14 cellular contexts compared by ENCODE assay signal in the genomic region with DNA sequence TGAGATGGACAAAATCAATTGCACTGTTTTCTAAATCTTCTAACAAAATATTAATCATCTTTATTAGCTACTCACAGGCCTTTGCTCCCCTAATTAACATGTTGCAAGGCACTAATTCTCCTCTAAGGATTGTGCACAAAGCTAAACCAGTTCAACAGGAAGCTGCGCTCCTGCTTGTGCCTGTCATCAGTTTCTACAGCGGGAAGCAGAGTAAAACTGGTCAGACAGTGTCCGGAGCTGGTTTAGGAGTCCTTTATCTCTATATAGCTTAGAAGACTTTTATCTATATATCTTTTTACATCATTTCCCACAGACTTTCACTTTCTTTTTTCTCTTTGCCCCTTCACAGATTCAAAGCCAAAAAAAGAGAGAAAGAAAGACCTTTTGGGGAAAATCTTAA.
DNase-seq lines count a peak whose midpoint lies in the region; ATAC-seq, FAIRE-seq and TF ChIP-seq lines count a peak whose summit lies in the region.
"Had no signal": no experiment of that assay in that cellular context is flagged by ENCODE, and none has a peak within 500 bp of the region (broad histone marks: within the 10 kb centered on the region; RNA-seq: fewer than 3 reads in every experiment).

No MANE protein-coding gene starts in this region.

- no peaks in the 10 kb centered on the region for H3K27me3 Mint-ChIP-seq in nephron (ENCODE audit: low read depth)
- H3K27me3 Mint-ChIP-seq in naive thymus-derived CD8-positive, alpha-beta T cell, result no peaks in the 10 kb centered on the region

- peaks cover 27% of the 10 kb centered on the region for H3K36me3 Mint-ChIP-seq in nephron (ENCODE audit: low read depth)
- peaks cover 0 to 2% (median 0%) of the 10 kb centered on the region in 3 donors for H3K36me3 Mint-ChIP-seq in naive thymus-derived CD8-positive, alpha-beta T cell

- H3K27me3 ChIP-seq in K562 (ENCODE audit: control insufficient read depth in 2 of 2, insufficient read depth in 2 of 2, low read length in 2 of 2), result no peaks in the 10 kb centered on the region

- H3K27ac ChIP-seq in K562 (ENCODE audit: extremely low read depth, low read depth, low read length), result no peak overlapping the region

- POLR2A ChIA-PET in K562 (lab: Yijun Ruan, JAX), result interaction anchor here (0.6 to 1.5 kb wide), 5 partner anchors 8 to 686 kb away, joined by 3 to 5 read pairs (median 3); a partner anchor contains a TSS
- POLR2A ChIA-PET in naive thymus-derived CD8-positive, alpha-beta T cell (lab: Charles Lee), result no interaction called here

- H3K9me1 ChIP-seq in K562 (ENCODE audit: control insufficient read depth, insufficient read depth, low read length), result no peaks in the 10 kb centered on the region

- peak overlapping the region in 2 of 3 experiments; percentile 35 to 59 for H3K27ac Mint-ChIP-seq in nephron
- H3K27ac Mint-ChIP-seq in naive thymus-derived CD8-positive, alpha-beta T cell, result peak overlapping the region in 1 of 10 donors; percentile 64

- TF ChIP-seq EP300 in K562 (IDR thresholded peaks at IDR 0.05; ENCODE audit: low read length), result no peak

- no peak overlapping the region for H3K4me2 ChIP-seq in K562 (ENCODE audit: insufficient read depth, low read length)

- H3K9ac ChIP-seq in K562 (ENCODE audit: insufficient read depth in 1 of 2, low read depth in 2 of 2, low read length in 2 of 2), result no peak overlapping the region

- no peaks in the 10 kb centered on the region for H3K9me3 ChIP-seq in K562 (replicated peaks; ENCODE audit: control insufficient read depth, insufficient read depth, low read depth, low read length)

- H2AFZ ChIP-seq in K562 (ENCODE audit: low read depth, low read length), result no peak overlapping the region

- intact Hi-C loops in K562 (cut with micrococcal nuclease), result no loop called here

- FAIRE-seq in K562 (lab: Jason Lieb, UNC), result no peak

- ATAC-seq in GM18511 (IDR thresholded peaks at IDR 0.05; ENCODE audit: unreplicated experiment) (peak; percentile 43), HG02884 (IDR thresholded peaks at IDR 0.05; ENCODE audit: unreplicated experiment) (peak; percentile 53), K562 (peak; percentile 46; the same call in 1 of the 3 replicates), GM19324 (IDR thresholded peaks at IDR 0.05; ENCODE audit: low FRiP score, unreplicated experiment) (no peak)
- ATAC-seq in naive thymus-derived CD8-positive, alpha-beta T cell, result no peak
- ATAC-seq: stimulated activated naive CD8-positive, alpha-beta T cell treated with anti-CD3 and anti-CD28 coated beads, Interleukin-15, Interleukin-2, amounts not matched to agents 100 U/mL and 50 U/mL, for 24 hours had no signal

- WGBS in K562 (ENCODE audit: insufficient coverage, low coverage, missing lambda C conversion rate), result 51% methylated on average over 3 of the region's 3 CpGs

- no peak overlapping the region for H3K4me3 Mint-ChIP-seq in nephron
- H3K4me3 Mint-ChIP-seq in naive thymus-derived CD8-positive, alpha-beta T cell, result peak overlapping the region in 2 of 10 donors; percentile 30 to 38

- BruUV-seq in K562 (replicated peaks; lab: Mats Ljungman, UMichigan), result no TSS peak

- in situ Hi-C loops in K562 (cut with MboI), result no loop called here

- CTCF ChIA-PET in K562 (lab: Yijun Ruan, JAX; ENCODE audit: low intra/inter-chr PET ratio), result no interaction called here

- peaks cover 5% of the 10 kb centered on the region for H3K4me1 Mint-ChIP-seq in nephron
- H3K4me1 Mint-ChIP-seq in naive thymus-derived CD8-positive, alpha-beta T cell, result peaks cover 0 to 10% (median 8%) of the 10 kb centered on the region in 4 donors

- TF ChIP-seq POLR2A in K562 (conservative IDR thresholded peaks at IDR 0.05), result no peak

- no peak for TF ChIP-seq RAD21 in K562 (CRISPR knock-in tag; conservative IDR thresholded peaks at IDR 0.05 in 1 of 2, IDR thresholded peaks at IDR 0.05 in 1 of 2)

- no peak overlapping the region for H3K4me3 ChIP-seq in K562

- DNase-seq in K562 (ENCODE audit: extremely low read depth in 1 of 4, low spot score in 3 of 4), result no peak
- no peak for DNase-seq in COR-L47 (lab: John Stamatoyannopoulos, UW)
- DNase-seq in glomerular visceral epithelial cell (ENCODE audit: extremely low spot score), result no peak
- DNase-seq in naive thymus-derived CD8-positive, alpha-beta T cell, result no peak
- DNase-seq: activated CD8-positive, alpha-beta memory T cell treated with anti-CD3 and anti-CD28 coated beads, Interleukin-2, amount 50 U/mL, for 48 hours; caudate nucleus; DMS 273 treated with DMSO at 0.1 percent for 48 hours; stimulated activated CD4-positive, alpha-beta T cell treated with anti-CD3 and anti-CD28 coated beads, Interleukin-15, amount 100 ng/mL, for 24 hours; stimulated activated naive CD8-positive, alpha-beta T cell treated with anti-CD3 and anti-CD28 coated beads, Interleukin-15, Interleukin-2, amounts not matched to agents 100 U/mL and 50 U/mL, for 24 hours; SW 1271 had no signal

- no peaks in the 10 kb centered on the region; a peak in 1 of 5 replicates for H3K4me1 ChIP-seq in K562 (replicated peaks in 1 of 2; ENCODE audit: control insufficient read depth in 2 of 2, insufficient read depth in 2 of 2, low read length in 2 of 2)

- peaks cover 29% of the 10 kb centered on the region; the same call in 1 of the 3 replicates for H3K79me2 ChIP-seq in K562 (ENCODE audit: control insufficient read depth, insufficient read depth, low read length)

- H4K20me1 ChIP-seq in K562 (replicated peaks; ENCODE audit: control insufficient read depth, insufficient read depth, low read length), result no peaks in the 10 kb centered on the region

- peaks cover 40% of the 10 kb centered on the region for H3K36me3 ChIP-seq in K562 (ENCODE audit: control insufficient read depth, insufficient read depth, low read length)

- H3K9me3 Mint-ChIP-seq in nephron, result no peaks in the 10 kb centered on the region
- H3K9me3 Mint-ChIP-seq in naive thymus-derived CD8-positive, alpha-beta T cell, result no peaks in the 10 kb centered on the region

- TF ChIP-seq CTCF in K562 (IDR thresholded peaks at IDR 0.05 in 2 of 3, conservative IDR thresholded peaks at IDR 0.05 in 1 of 3; ENCODE audit: insufficient read depth in 2 of 3, low read depth in 1 of 3, low read length in 3 of 3) (no peak), nephron (IDR thresholded peaks at IDR 0.05; ENCODE audit: unreplicated experiment in 3 of 3) (no peak)

TF ChIP-seq in K562, 482 proteins besides CTCF, POLR2A, EP300 and RAD21:
- TF ChIP-seq NRF1 (conservative IDR thresholded peaks at IDR 0.05 in 1 of 2, IDR thresholded peaks at IDR 0.05 in 1 of 2), result no peak
- TF ChIP-seq MAFK (IDR thresholded peaks at IDR 0.05; ENCODE audit: low read length), result no peak
- TF ChIP-seq SMARCA5 (IDR thresholded peaks at IDR 0.05), result no peak
- no peak for TF ChIP-seq ZNF408 (CRISPR knock-in tag; IDR thresholded peaks at IDR 0.05; ENCODE audit: low read depth)
- TF ChIP-seq EZH2 (IDR thresholded peaks at IDR 0.05; ENCODE audit: borderline replicate concordance, low read depth, low read length), result no peak
- TF ChIP-seq, protein P1, sequence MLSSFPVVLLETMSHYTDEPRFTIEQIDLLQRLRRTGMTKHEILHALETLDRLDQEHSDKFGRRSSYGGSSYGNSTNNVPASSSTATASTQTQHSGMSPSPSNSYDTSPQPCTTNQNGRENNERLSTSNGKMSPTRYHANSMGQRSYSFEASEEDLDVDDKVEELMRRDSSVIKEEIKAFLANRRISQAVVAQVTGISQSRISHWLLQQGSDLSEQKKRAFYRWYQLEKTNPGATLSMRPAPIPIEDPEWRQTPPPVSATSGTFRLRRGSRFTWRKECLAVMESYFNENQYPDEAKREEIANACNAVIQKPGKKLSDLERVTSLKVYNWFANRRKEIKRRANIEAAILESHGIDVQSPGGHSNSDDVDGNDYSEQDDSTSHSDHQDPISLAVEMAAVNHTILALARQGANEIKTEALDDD (IDR thresholded peaks at IDR 0.05), result 0 out of 2 replicates have a peak, but pooled peaks have one; percentile 18
- peak; percentile 45; the same call in 1 of the 2 replicates for TF ChIP-seq GABPA (tag; conservative IDR thresholded peaks at IDR 0.05; ENCODE audit: low read depth)
- 0 out of 2 replicates have a peak, but pooled peaks have one; percentile 13 for TF ChIP-seq FOSL1 (tag; conservative IDR thresholded peaks at IDR 0.05)
TF ChIP-seq in K562: peak in this region for 3.

Comparison
In these comparisons a context has a peak if more than half of its experiments do, and no peak if none do; other contexts are left out.
1. ATAC-seq: peak in GM18511 (single experiment), HG02884 (single experiment) and K562 (single experiment); none in GM19324 (single experiment) and naive thymus-derived CD8-positive, alpha-beta T cell (0 of 2).